ENCODE assay signal across 26 cellular contexts in genomic region chr3:65318231-65318630, GRCh38.
"Had no signal": no experiment of that assay in that cellular context is flagged by ENCODE, and none has a peak within 500 bp of the region (broad histone marks: within the 10 kb centered on the region; RNA-seq: fewer than 3 reads in every experiment).

No MANE protein-coding gene starts in this region.

- H3K36me3 ChIP-seq: left ventricle myocardium inferior, neural progenitor cell, neutrophil, right atrium auricular region, right lobe of liver, uterus had no signal

- H3K4me2 ChIP-seq: neural progenitor cell, smooth muscle cell had no signal

- H3K27ac ChIP-seq: left ventricle myocardium inferior, neural progenitor cell, neutrophil, parathyroid adenoma, right atrium auricular region, right lobe of liver, uterus had no signal

- H3K27me3 ChIP-seq: neural progenitor cell, neutrophil, right atrium auricular region, right lobe of liver, uterus had no signal

- H2AFZ ChIP-seq: neural progenitor cell, parathyroid adenoma had no signal

- DNase-seq: hippocampal formation; kidney glomerular epithelial cell; left colon; left ventricle myocardium inferior; mesendoderm; naive B cell; natural killer cell; nephron progenitor cell; occipital lobe; right lobe of liver; stimulated activated CD4-positive, alpha-beta T cell treated with anti-CD3 and anti-CD28 coated beads, Interleukin-1b, Interleukin-23, amount 100 ng/mL, for 48 hours; stimulated activated CD4-positive, alpha-beta T cell treated with anti-CD3 and anti-CD28 coated beads, Interleukin-2, amount 100 ng/mL, for 48 hours; stimulated activated CD4-positive, alpha-beta T cell treated with anti-CD3 and anti-CD28 coated beads, Interleukin-4, amount 100 ng/mL, for 4 hours; stimulated activated CD8-positive, alpha-beta memory T cell treated with anti-CD3 and anti-CD28 coated beads, Interleukin-4, amount 100 ng/mL, for 48 hours; stimulated activated naive CD4-positive, alpha-beta T cell treated with Interleukin-2 at 50 U/mL for 16 hours; stimulated activated naive CD8-positive, alpha-beta T cell treated with anti-CD3 and anti-CD28 coated beads, Interleukin-15, amount 100 ng/mL, for 72 hours; substantia nigra; trophoblast cell; uterus had no signal

- H3K4me3 ChIP-seq: left ventricle myocardium inferior, lung, neural progenitor cell, right atrium auricular region, right lobe of liver, smooth muscle cell, uterus had no signal

- H3K79me2 ChIP-seq: parathyroid adenoma had no signal

- H3K4me1 ChIP-seq: left ventricle myocardium inferior, neural progenitor cell, parathyroid adenoma, right atrium auricular region, right lobe of liver, uterus had no signal

- ATAC-seq: natural killer cell; right lobe of liver; stimulated activated memory B cell treated with anti-CD40 and anti-IgM and Interleukin-4, amounts not matched to agents 10 μg/mL and 1 μg/mL and 100 μg/mL, for 72 hours; stimulated activated naive CD8-positive, alpha-beta T cell treated with anti-CD3 and anti-CD28 coated beads, Interleukin-15, amount 100 ng/mL, for 72 hours had no signal

- H3K9ac ChIP-seq: neural progenitor cell, parathyroid adenoma had no signal

- H3K9me3 ChIP-seq: neutrophil, right lobe of liver, uterus had no signal
